8 cellular contexts compared by ENCODE assay signal in the genomic region with DNA sequence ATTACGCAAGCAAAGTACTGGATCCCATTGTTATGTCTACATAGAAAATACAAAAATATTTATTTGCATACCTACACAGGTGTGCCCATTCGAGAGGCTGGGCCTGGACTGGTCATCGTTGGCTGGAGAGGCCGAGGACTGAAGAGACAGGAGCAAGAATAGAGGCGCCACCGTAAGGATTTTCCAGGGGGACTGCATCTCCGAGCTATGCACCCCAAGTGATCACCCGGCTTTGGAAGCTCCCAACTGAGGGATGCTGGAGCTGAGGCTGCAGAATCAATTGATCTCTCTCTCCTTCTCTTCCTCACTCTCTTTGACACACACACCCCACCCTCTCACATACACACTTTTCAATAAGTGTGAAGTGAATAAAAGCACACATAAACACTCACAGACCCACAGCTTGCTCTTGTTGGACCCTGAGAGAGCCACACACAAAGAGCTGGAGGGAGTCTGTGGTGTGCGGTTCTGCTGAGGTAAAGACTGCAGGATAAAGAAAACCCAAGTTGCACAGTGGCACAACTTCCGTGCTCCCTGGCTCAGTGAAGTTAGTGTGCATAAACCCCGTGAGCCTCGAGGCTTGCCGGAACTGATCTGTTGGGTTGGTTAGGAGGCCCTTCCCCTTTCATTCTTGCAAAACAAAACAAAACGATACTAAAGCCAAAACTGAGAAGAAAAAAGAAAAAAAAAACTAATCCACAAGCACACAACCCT. TPM values are rescaled to one million over a fixed set of nuclear protein-coding genes. Genes with fewer than 3 reads are reported as not detected.
DNase-seq lines count a peak whose midpoint lies in the region; ATAC-seq and TF ChIP-seq lines count a peak whose summit lies in the region.

Gene AOAH (minus strand): TSS at position 544 of the 714 bp plus-strand sequence. CDS start 346 bp downstream, at position 198.

- TF ChIP-seq CTCF in esophagus squamous epithelium (IDR thresholded peaks at IDR 0.05) (no peak), A673 (conservative IDR thresholded peaks at IDR 0.05; ENCODE audit: low read depth, low read length) (no peak), mesothelial cell of epicardium (IDR thresholded peaks at IDR 0.05; ENCODE audit: unreplicated experiment) (no peak), type B pancreatic cell (conservative IDR thresholded peaks at IDR 0.05) (no peak)

- H3K4me3 ChIP-seq in esophagus squamous epithelium (peak within 1 kb of the TSS in 3 of 4 donors; percentile 24 to 41 (median 34)), A673 (ENCODE audit: low read depth, low read length, poor library complexity, severe bottlenecking) (no peak within 1 kb of the TSS)

- CTCF ChIA-PET in A673 (lab: Charles Lee): no interaction called here

- ATAC-seq in GM19395 (IDR thresholded peaks at IDR 0.05; ENCODE audit: unreplicated experiment) (peak; percentile 91), HG03442 (IDR thresholded peaks at IDR 0.05; ENCODE audit: unreplicated experiment) (peak; percentile 90)

- POLR2A ChIA-PET in A673 (lab: Charles Lee; ENCODE audit: low non-redundant PET): no interaction called here

- peaks cover 8% of the 10 kb centered on the region for H3K27me3 Mint-ChIP-seq in mesothelial cell of epicardium (ENCODE audit: low read depth)
- H3K27me3 Mint-ChIP-seq in type B pancreatic cell: peaks cover 4% of the 10 kb centered on the region

- 45 to 52% methylated on average over 14 of the region's 14 CpGs for WGBS in esophagus squamous epithelium, 2 donors

- H3K4me1 Mint-ChIP-seq in mesothelial cell of epicardium (no peaks in the 10 kb centered on the region), type B pancreatic cell (ENCODE audit: unreplicated experiment) (peaks cover 14% of the 10 kb centered on the region)

- H3K4me3 Mint-ChIP-seq in mesothelial cell of epicardium: no peak within 1 kb of the TSS
- H3K4me3 Mint-ChIP-seq in type B pancreatic cell: no peak within 1 kb of the TSS

- H3K4me1 ChIP-seq in esophagus squamous epithelium: peaks cover 0 to 12% (median 0%) of the 10 kb centered on the region in 3 donors
- no peaks in the 10 kb centered on the region for H3K4me1 ChIP-seq in A673 (ENCODE audit: insufficient read depth, low read length, poor library complexity, severe bottlenecking)

- H3K36me3 ChIP-seq in esophagus squamous epithelium: no peaks in the 10 kb centered on the region
- H3K36me3 ChIP-seq in A673 (ENCODE audit: insufficient read depth, low read length, poor library complexity, severe bottlenecking): no peaks in the 10 kb centered on the region

- H3K9me3 Mint-ChIP-seq in mesothelial cell of epicardium (peaks cover 7% of the 10 kb centered on the region), type B pancreatic cell (peaks cover 5% of the 10 kb centered on the region)

- intact Hi-C loops in esophagus squamous epithelium (cut with DNase I): no loop called here
- intact Hi-C loops in A673 (cut with micrococcal nuclease; ENCODE audit: unreplicated experiment): no loop called here

- no TSS peak for BruUV-seq in A673 (replicated peaks; lab: Mats Ljungman, UMichigan)

- no peak within 1 kb of the TSS for H3K27ac Mint-ChIP-seq in mesothelial cell of epicardium
- no peak within 1 kb of the TSS for H3K27ac Mint-ChIP-seq in type B pancreatic cell

- H3K9me3 ChIP-seq in esophagus squamous epithelium (peaks cover 0 to 4% (median 0%) of the 10 kb centered on the region in 3 donors), A673 (ENCODE audit: low read depth, low read length, poor library complexity, severe bottlenecking) (no peaks in the 10 kb centered on the region)

- DNase-seq in activated CD4-positive, alpha-beta T cell treated with anti-CD3 and anti-CD28 coated beads, Interleukin-2, amount 50 U/mL, for 1 hour: peak; percentile 61
- DNase-seq in esophagus squamous epithelium (lab: John Stamatoyannopoulos, UW) (peak; percentile 32), A673 (ENCODE audit: low spot score) (no peak), mesothelial cell of epicardium (ENCODE audit: low spot score in 2 of 2, unreplicated experiment in 2 of 2) (no peak), type B pancreatic cell (ENCODE audit: extremely low spot score, unreplicated experiment) (no peak)
- peak; percentile 63 to 69 for DNase-seq in stimulated activated CD4-positive, alpha-beta T cell treated with anti-CD3 and anti-CD28 coated beads, Interleukin-2, amount 100 ng/mL, for 24 hours

- peak in 1 of 4 donors; percentile 56 for TF ChIP-seq POLR2A in esophagus squamous epithelium (IDR thresholded peaks at IDR 0.05)

- H3K36me3 Mint-ChIP-seq in mesothelial cell of epicardium (no peaks in the 10 kb centered on the region), type B pancreatic cell (no peaks in the 10 kb centered on the region)

- H3K27ac ChIP-seq in esophagus squamous epithelium (peak within 1 kb of the TSS in 3 of 4 donors; percentile 27 to 63 (median 29)), A673 (ENCODE audit: low read depth, low read length, poor library complexity, severe bottlenecking) (no peak within 1 kb of the TSS)

- H3K27me3 ChIP-seq in esophagus squamous epithelium: no peaks in the 10 kb centered on the region
- no peaks in the 10 kb centered on the region for H3K27me3 ChIP-seq in A673 (replicated peaks; ENCODE audit: insufficient read depth, low read depth, low read length, poor library complexity)

RNA-seq across cellular contexts. Expression of gene AOAH, which starts in this region (rescaled TPM):
- total RNA-seq in esophagus squamous epithelium: 10 to 100 TPM in 1 of 4 donors, 1 to 10 TPM in 2, under 1 TPM in 1; 0.68 to 12.0 (median 4.8) TPM
- total RNA-seq in A673 (2021): not detected in 2 replicates
- 0.40 to 0.89 TPM (median 0.45 TPM) in 3 replicates for total RNA-seq in mesothelial cell of epicardium
- 0.21 and 0.92 TPM in 2 replicates for total RNA-seq in type B pancreatic cell (ENCODE audit: low replicate concordance)

Comparison
In these comparisons a context has a peak if more than half of its experiments do, and no peak if none do; other contexts are left out.
1. DNase-seq: peak in activated CD4-positive, alpha-beta T cell treated with anti-CD3 and anti-CD28 coated beads, Interleukin-2, amount 50 U/mL, for 1 hour (single experiment), esophagus squamous epithelium (single experiment) and stimulated activated CD4-positive, alpha-beta T cell treated with anti-CD3 and anti-CD28 coated beads, Interleukin-2, amount 100 ng/mL, for 24 hours (2 of 2); none in A673 (single experiment), mesothelial cell of epicardium (0 of 2) and type B pancreatic cell (single experiment).